Comparison of ENCODE assay signal across 1 cellular context in the genomic region with DNA sequence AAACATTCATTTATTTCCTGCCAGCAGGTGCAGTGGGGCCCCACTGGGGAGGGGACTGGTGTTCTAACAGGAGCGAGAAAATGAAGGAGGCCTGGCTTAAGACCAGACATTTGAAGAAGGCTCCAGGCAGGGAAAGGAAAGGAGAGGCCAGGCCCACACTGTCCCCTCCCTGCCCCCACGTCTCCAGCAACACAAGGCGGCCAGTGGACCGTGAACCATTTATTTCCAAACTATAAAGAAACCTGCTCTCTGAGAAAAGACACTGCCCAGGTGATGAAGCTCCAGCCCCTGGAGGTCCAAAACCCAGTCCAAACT.
TF ChIP-seq lines count a peak whose summit lies in the region.

No MANE protein-coding gene starts in this region.

TF ChIP-seq in GM12878, 131 proteins besides CTCF, POLR2A, EP300 and RAD21:
- peak; percentile 65; the same call in 1 of the 2 replicates for TF ChIP-seq PAX5 (IDR thresholded peaks at IDR 0.05; ENCODE audit: borderline replicate concordance, low read depth, low read length)
- no peak for TF ChIP-seq CBX3 (IDR thresholded peaks at IDR 0.05; ENCODE audit: borderline replicate concordance, low read depth)
